ENCODE assay signal across 14 cellular contexts in the genomic region with DNA sequence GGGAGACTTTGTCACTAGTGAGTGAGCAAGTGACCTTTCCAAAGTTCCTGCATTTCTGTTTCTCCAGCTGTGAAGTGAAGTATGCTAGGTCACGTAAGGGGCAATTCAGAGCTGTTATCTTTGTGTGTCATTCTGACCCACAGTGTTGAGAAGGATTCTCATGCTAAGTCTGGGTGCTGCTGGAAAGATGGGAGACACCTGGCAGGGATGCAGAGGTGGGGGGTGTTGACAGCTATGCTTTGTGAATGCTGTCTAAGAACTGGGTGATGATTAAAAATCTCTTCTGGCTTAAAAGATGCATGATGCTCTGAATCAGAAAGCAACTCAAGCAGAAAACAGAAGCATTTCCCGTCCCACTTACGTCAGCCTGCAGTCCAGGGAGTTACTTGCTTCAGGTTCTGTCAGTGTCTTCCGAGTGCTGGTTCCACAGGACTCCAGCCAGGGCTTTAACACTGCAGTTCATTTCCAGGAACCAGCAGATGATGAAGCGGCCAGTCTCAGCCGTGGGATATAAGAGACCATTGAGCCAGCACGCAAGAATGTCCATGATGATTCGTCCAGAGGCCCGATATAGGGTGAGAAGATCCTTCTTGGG. TPM values are rescaled to one million over a fixed set of nuclear protein-coding genes. Genes with fewer than 3 reads are reported as not detected.
DNase-seq lines count a peak whose midpoint lies in the region; ATAC-seq and TF ChIP-seq lines count a peak whose summit lies in the region.
"Had no signal": no experiment of that assay in that cellular context is flagged by ENCODE, and none has a peak within 500 bp of the region (broad histone marks: within the 10 kb centered on the region; RNA-seq: fewer than 3 reads in every experiment).

No MANE protein-coding gene starts in this region.

- WGBS in mesenchymal stem cell = 65% methylated on average over 7 of the region's 9 CpGs
- 98% methylated on average over 9 of the region's 9 CpGs for WGBS in prostate gland

- H4K20me1 ChIP-seq in HCT116 (ENCODE audit: insufficient read depth) = no peaks in the 10 kb centered on the region

- POLR2A ChIA-PET in Caco-2 (lab: Charles Lee) (interaction anchor here (0.6 to 0.7 kb wide), 2 partner anchors 31 to 142 kb away, joined by 3 to 6 read pairs; partner anchors contain the start of gene ASXL1), HCT116 (lab: Charles Lee) (no interaction called here)

- no peak for TF ChIP-seq RAD21 in HCT116 (IDR thresholded peaks at IDR 0.05; ENCODE audit: low read depth)

- no peak overlapping the region for H2AK5ac ChIP-seq in mesenchymal stem cell (ENCODE audit: low read length, severe bottlenecking)

- no peak overlapping the region for H2BK5ac ChIP-seq in mesenchymal stem cell (ENCODE audit: low read depth, low read length, poor library complexity, severe bottlenecking)

- RAD21 ChIA-PET in HCT116 (lab: Charles Lee; ENCODE audit: low non-redundant PET in 1 of 2, low total read pairs in 2 of 2, uncharacterized antibody in 2 of 2, unreplicated experiment in 2 of 2) = no interaction called here

- TF ChIP-seq POLR2A in HCT116 (IDR thresholded peaks at IDR 0.05; ENCODE audit: borderline replicate concordance, extremely low read depth, insufficient read depth, insufficient read length) (no peak), prostate gland (IDR thresholded peaks at IDR 0.05) (no peak)

- no peaks in the 10 kb centered on the region for H3K79me2 ChIP-seq in HCT116 (ENCODE audit: insufficient read depth, low read length)

- CTCF ChIA-PET in Caco-2 (lab: Charles Lee) (interaction anchor here (0.8 to 1.6 kb wide), 3 partner anchors 18 to 94 kb away, joined by 3 to 7 read pairs (median 3); no protein-coding TSS in a partner anchor), HCT116 (lab: Charles Lee) (no interaction called here)

- H3K4me1 ChIP-seq in Caco-2 (peaks cover 45% of the 10 kb centered on the region), HCT116 (ENCODE audit: control insufficient read depth in 1 of 2, insufficient read depth in 2 of 2, low read length in 2 of 2) (peaks cover 28 to 37% of the 10 kb centered on the region in 2 experiments), mesenchymal stem cell (ENCODE audit: control insufficient read depth, insufficient read depth, low read depth, low read length) (peaks cover 12% of the 10 kb centered on the region), prostate gland (replicated peaks) (peaks cover 7% of the 10 kb centered on the region)
- H3K4me1 ChIP-seq: SJCRH30 had no signal

- H3K23ac ChIP-seq in mesenchymal stem cell (ENCODE audit: low read length in 2 of 2) = no peak overlapping the region

- H3K9ac ChIP-seq in HCT116 (ENCODE audit: low read length) (no peak overlapping the region), mesenchymal stem cell (ENCODE audit: low read length) (no peak overlapping the region)

- peak overlapping the region; percentile 41 for H3K4me3 Mint-ChIP-seq in Caco-2 (ENCODE audit: unreplicated experiment)
- H3K4me3 Mint-ChIP-seq: activated B cell treated with CpG ODN at 0.5 μM for 24 hours; activated T-cell treated with anti-CD3 and anti-CD28 coated beads, Interleukin-2, amount 50 U/mL, for 72 hours; naive B cell had no signal

- H2BK12ac ChIP-seq in mesenchymal stem cell (ENCODE audit: low read length in 2 of 2) = no peak overlapping the region

- no peak overlapping the region for H3K4ac ChIP-seq in mesenchymal stem cell (ENCODE audit: low read depth in 1 of 2, low read length in 2 of 2)

- peaks cover 17% of the 10 kb centered on the region for H3K79me1 ChIP-seq in mesenchymal stem cell (replicated peaks; ENCODE audit: low read length, poor library complexity, severe bottlenecking)

- no peak; the same call in 1 of the 2 replicates for ATAC-seq in HCT116

- H3K9me3 ChIP-seq in Caco-2 (no peaks in the 10 kb centered on the region), HCT116 (ENCODE audit: control insufficient read depth in 1 of 2, insufficient read depth in 1 of 2, low read depth in 1 of 2, low read length in 2 of 2) (no peaks in the 10 kb centered on the region), mesenchymal stem cell (ENCODE audit: control insufficient read depth, low read length) (no peaks in the 10 kb centered on the region), prostate gland (no peaks in the 10 kb centered on the region)
- H3K9me3 ChIP-seq: SJCRH30, transverse colon had no signal

- TF ChIP-seq CTCF in Caco-2 (IDR thresholded peaks at IDR 0.05; ENCODE audit: insufficient read depth in 1 of 2, low read depth in 1 of 2, low read length in 1 of 2, severe bottlenecking in 1 of 2, unreplicated experiment in 1 of 2) (no peak), HCT116 (IDR thresholded peaks at IDR 0.05 in 2 of 3, conservative IDR thresholded peaks at IDR 0.05 in 1 of 3; ENCODE audit: borderline replicate concordance in 1 of 3, insufficient read depth in 1 of 3, low read depth in 2 of 3, low read length in 2 of 3) (no peak), cardiac fibroblast (IDR thresholded peaks at IDR 0.05; ENCODE audit: low read depth, low read length) (no peak), prostate gland (IDR thresholded peaks at IDR 0.05) (no peak)

- DNase-seq in Caco-2 (peak; percentile 59 to 62), HCT116 (ENCODE audit: low read depth, low spot score) (no peak), cardiac fibroblast (ENCODE audit: low read depth in 2 of 2) (peak; percentile 90 to 91), mesenchymal stem cell (peak; percentile 88), LoVo (ENCODE audit: low spot score) (no peak), prostate gland (ENCODE audit: low spot score) (no peak), AG20443 (ENCODE audit: low spot score) (no peak), NAMALWA (ENCODE audit: low spot score) (no peak)
- DNase-seq: activated B cell treated with CpG ODN at 0.5 μM for 24 hours; activated T-cell treated with anti-CD3 and anti-CD28 coated beads, Interleukin-2, amount 50 U/mL, for 72 hours; naive B cell; NCI-H82; SJCRH30; transverse colon had no signal

- H3K18ac ChIP-seq in mesenchymal stem cell (ENCODE audit: low read depth in 1 of 2, low read length in 2 of 2) = no peak overlapping the region

- no peak overlapping the region for H4K8ac ChIP-seq in mesenchymal stem cell (ENCODE audit: low read length)

- peak overlapping the region; percentile 55; the same call in 1 of the 2 replicates for H3K4me2 ChIP-seq in HCT116 (ENCODE audit: low read length)
- peak overlapping the region; percentile 26 for H3K4me2 ChIP-seq in mesenchymal stem cell (ENCODE audit: low read length, poor library complexity, severe bottlenecking)

- H3K14ac ChIP-seq in mesenchymal stem cell (ENCODE audit: low read length in 2 of 2) = no peak overlapping the region

- H3K4me3 ChIP-seq in Caco-2 (ENCODE audit: low read depth, low read length) (no peak overlapping the region), HCT116 (replicated peaks in 1 of 2; ENCODE audit: low read depth in 1 of 2, low read length in 2 of 2) (no peak overlapping the region), cardiac fibroblast (replicated peaks in 1 of 2; ENCODE audit: low read depth in 2 of 2, low read length in 2 of 2) (no peak overlapping the region), mesenchymal stem cell (ENCODE audit: insufficient read depth in 1 of 2, low read depth in 1 of 2, low read length in 2 of 2) (no peak overlapping the region), prostate gland (no peak overlapping the region)
- H3K4me3 ChIP-seq: SJCRH30, transverse colon had no signal

- intact Hi-C loops in Caco-2 (cut with micrococcal nuclease; ENCODE audit: unreplicated experiment) (loop anchor here (1.0 to 5.0 kb wide), 2 partner anchors 99 to 120 kb away; partner anchors contain the start of genes PLAGL2 and POFUT1), HCT116 (cut with micrococcal nuclease) (no loop called here), prostate gland (cut with DNase I) (no loop called here)

- H4K91ac ChIP-seq in mesenchymal stem cell (ENCODE audit: low read length) = no peak overlapping the region

- H3K27me3 ChIP-seq in Caco-2 (replicated peaks; ENCODE audit: control insufficient read depth, insufficient read depth, low read length) = no peaks in the 10 kb centered on the region
- H3K27me3 ChIP-seq in HCT116 (ENCODE audit: insufficient read depth, low read length) = no peaks in the 10 kb centered on the region
- no peaks in the 10 kb centered on the region for H3K27me3 ChIP-seq in mesenchymal stem cell (ENCODE audit: control insufficient read depth in 1 of 2, insufficient read depth in 1 of 2, low read length in 2 of 2)
- H3K27me3 ChIP-seq in prostate gland (replicated peaks; ENCODE audit: insufficient read depth) = no peaks in the 10 kb centered on the region
- H3K27me3 ChIP-seq: SJCRH30, transverse colon had no signal

- H3K36me3 ChIP-seq in Caco-2 (ENCODE audit: control insufficient read depth, insufficient read depth, low read length) (peaks cover 9% of the 10 kb centered on the region), HCT116 (ENCODE audit: control insufficient read depth in 1 of 2, insufficient read depth in 2 of 2, low read length in 2 of 2) (peaks cover 3 to 6% of the 10 kb centered on the region in 2 experiments; a peak in 3 of 4 replicates), mesenchymal stem cell (ENCODE audit: control insufficient read depth in 1 of 2, insufficient read depth in 2 of 2, low read depth in 1 of 2, low read length in 2 of 2) (peaks cover 18 to 48% of the 10 kb centered on the region in 2 experiments), prostate gland (peaks cover 0 to 2% of the 10 kb centered on the region in 2 donors)

- H3K27ac ChIP-seq in HCT116 (ENCODE audit: low read depth, low read length) (no peak overlapping the region), mesenchymal stem cell (ENCODE audit: low read length, poor library complexity, severe bottlenecking) (peak overlapping the region; percentile 74), prostate gland (peak overlapping the region in 1 of 2 donors; percentile 67)
- H3K27ac ChIP-seq: SJCRH30 had no signal

- no peaks in the 10 kb centered on the region for H3K9me3 Mint-ChIP-seq in Caco-2 (ENCODE audit: unreplicated experiment)
- H3K9me3 Mint-ChIP-seq: activated B cell treated with CpG ODN at 0.5 μM for 24 hours; activated T-cell treated with anti-CD3 and anti-CD28 coated beads, Interleukin-2, amount 50 U/mL, for 72 hours; naive B cell had no signal

- no peak overlapping the region for H2BK15ac ChIP-seq in mesenchymal stem cell (ENCODE audit: low read depth, poor library complexity, severe bottlenecking)

- H2AFZ ChIP-seq in HCT116 (ENCODE audit: low read depth, low read length, poor library complexity, severe bottlenecking) (no peak overlapping the region), mesenchymal stem cell (ENCODE audit: low read depth, low read length) (no peak overlapping the region)

- no peak overlapping the region for H2BK120ac ChIP-seq in mesenchymal stem cell (ENCODE audit: low read depth, low read length)

- H3K27ac Mint-ChIP-seq in Caco-2 (ENCODE audit: unreplicated experiment) = peak overlapping the region; percentile 78

- H3K36me3 Mint-ChIP-seq in Caco-2 (ENCODE audit: insufficient read depth, unreplicated experiment) = peaks cover 44% of the 10 kb centered on the region

- BruUV-seq in Caco-2 (replicated peaks; lab: Mats Ljungman, UMichigan) (no TSS peak), HCT116 (replicated peaks; lab: Mats Ljungman, UMichigan) (no TSS peak)

- H3K9me2 ChIP-seq in HCT116 (ENCODE audit: insufficient read depth) = no peaks in the 10 kb centered on the region

- no peaks in the 10 kb centered on the region for H3K27me3 Mint-ChIP-seq in Caco-2 (ENCODE audit: insufficient read depth, unreplicated experiment)
- H3K27me3 Mint-ChIP-seq: activated B cell treated with CpG ODN at 0.5 μM for 24 hours, naive B cell had no signal

- H3K4me1 Mint-ChIP-seq in Caco-2 (ENCODE audit: low read depth, unreplicated experiment) = peaks cover 21% of the 10 kb centered on the region

RNA-seq across cellular contexts. Expression of gene ASXL1, which starts 30.9 kb away (rescaled TPM):
- total RNA-seq in Caco-2 (2022) = 226 and 233 TPM in 2 replicates
- 52.2 TPM for total RNA-seq in HCT116 (2021; ENCODE audit: unreplicated experiment)
- polyA plus RNA-seq in HCT116 (2012) = 37.4 and 38.6 TPM in 2 replicates
- 35.5 TPM for polyA plus RNA-seq in mesenchymal stem cell (2013, experiment 1 of 2)
- 32.6 TPM for polyA plus RNA-seq in mesenchymal stem cell (2013, experiment 2 of 2)
- 100 to 1,000 TPM in 1 of 2 donors, 10 to 100 TPM in 1; 30.4 to 106 TPM for total RNA-seq in prostate gland

RNA-seq across cellular contexts. Expression of gene KIF3B, which starts 49.7 kb away (rescaled TPM):
- total RNA-seq in Caco-2 (2022) (49.0 and 50.0 TPM in 2 replicates), HCT116 (2021; ENCODE audit: unreplicated experiment) (31.5 TPM), prostate gland (10 to 100 TPM; 22.6 to 23.5 TPM)
- 13.9 and 18.1 TPM in 2 replicates for polyA plus RNA-seq in HCT116 (2012)
- 34.9 TPM for polyA plus RNA-seq in mesenchymal stem cell (2013, experiment 1 of 2)
- polyA plus RNA-seq in mesenchymal stem cell (2013, experiment 2 of 2) = 34.4 TPM

Comparison
In these comparisons a context has a peak if more than half of its experiments do, and no peak if none do; other contexts are left out.
1. DNase-seq: peak in Caco-2 (2 of 2), cardiac fibroblast (2 of 2) and mesenchymal stem cell (single experiment); none in HCT116 (single experiment), LoVo (single experiment), prostate gland (single experiment), AG20443 (single experiment) and NAMALWA (single experiment).